In the genomic region with DNA sequence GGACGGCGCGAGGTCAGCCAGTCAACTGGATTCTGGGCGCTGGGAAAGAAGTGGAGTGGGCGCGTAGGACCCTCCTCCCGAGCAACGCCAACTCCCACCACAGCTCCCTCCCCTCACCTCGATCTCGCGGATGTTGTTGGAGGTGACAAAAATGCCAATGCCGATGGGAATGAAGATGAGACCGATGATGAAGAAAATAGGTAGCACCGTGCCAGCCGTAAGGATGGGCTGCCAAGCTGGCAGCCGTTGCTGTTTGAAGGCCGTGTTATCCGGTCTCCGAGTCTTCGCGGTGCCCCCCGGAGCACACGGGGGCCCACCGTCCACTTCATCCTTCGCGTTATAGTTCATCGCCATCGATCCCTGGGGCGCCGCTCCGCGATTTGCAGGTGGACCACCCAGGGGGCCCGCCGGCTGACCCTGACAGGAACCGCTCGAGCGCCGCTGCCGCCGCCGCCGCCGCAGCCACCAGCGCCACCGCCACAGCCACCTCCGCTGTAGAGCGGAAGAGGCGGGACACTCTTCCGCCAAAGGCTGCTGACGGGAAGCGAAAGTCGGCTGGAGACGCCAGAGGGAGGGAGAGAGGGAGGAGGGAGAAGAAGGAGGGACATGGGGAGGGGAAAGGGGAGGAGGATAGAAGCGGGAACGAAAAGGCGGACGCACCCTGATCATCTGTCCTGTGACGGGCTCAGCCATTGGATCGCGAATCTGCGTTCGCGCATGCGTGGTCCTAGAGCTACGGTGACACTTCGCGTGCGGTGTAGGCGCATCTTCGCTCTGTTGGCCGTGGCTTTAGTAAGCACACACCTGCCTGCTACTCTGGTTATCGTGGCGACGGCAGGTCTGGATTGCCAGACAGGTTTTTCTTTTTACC, we compare ENCODE assay signal across 8 cellular contexts. TPM values are rescaled to one million over a fixed set of nuclear protein-coding genes. Genes with fewer than 3 reads are reported as not detected.
DNase-seq lines count a peak whose midpoint lies in the region; FAIRE-seq and TF ChIP-seq lines count a peak whose summit lies in the region.

TSS of gene TMEM30A (minus strand) at position 508 of the 871 bp plus-strand sequence. CDS start at position 354, 154 bp downstream.

- H3K4me1 ChIP-seq in neuronal stem cell (ENCODE audit: control insufficient read depth in 2 of 2, insufficient read depth in 1 of 2, low read depth in 1 of 2, low read length in 2 of 2) = peaks cover 0 to 15% of the 10 kb centered on the region in 2 donors

- H3K4me1 Mint-ChIP-seq in HFFc6 (ENCODE audit: low read depth) = peaks cover 28% of the 10 kb centered on the region

- peak within 1 kb of the TSS; percentile 49 for H2BK5ac ChIP-seq in neuronal stem cell (ENCODE audit: low read length)

- no peak within 1 kb of the TSS for H4K91ac ChIP-seq in neuronal stem cell (ENCODE audit: low read depth, low read length, poor library complexity)

- no peaks in the 10 kb centered on the region for H3K27me3 Mint-ChIP-seq in HFFc6 (ENCODE audit: insufficient read depth)

- H3K9me3 ChIP-seq in neuronal stem cell (replicated peaks in 1 of 2; ENCODE audit: control insufficient read depth in 2 of 2, insufficient read depth in 1 of 2, low read depth in 1 of 2, low read length in 2 of 2) = no peaks in the 10 kb centered on the region

- peak within 1 kb of the TSS; percentile 84 for H3K9ac ChIP-seq in neuronal stem cell (ENCODE audit: low read depth, low read length, poor library complexity)

- no peaks in the 10 kb centered on the region; the same call in 1 of the 2 replicates for H3K36me3 Mint-ChIP-seq in HFFc6 (ENCODE audit: low read depth)

- no peak within 1 kb of the TSS for H2AK5ac ChIP-seq in neuronal stem cell (ENCODE audit: low read depth, low read length)

- in situ Hi-C loops in SK-MEL-5 (cut with HindIII; ENCODE audit: low pct_unique_long_range_greater_than_20kb, low sequenced_read_pairs) = no loop called here

- H3K4me2 ChIP-seq in neuronal stem cell (ENCODE audit: insufficient read depth, low read length, poor library complexity, severe bottlenecking) = peak within 1 kb of the TSS; percentile 51

- peak within 1 kb of the TSS; percentile 89 for H2AFZ ChIP-seq in neuronal stem cell (ENCODE audit: low read length)

- TF ChIP-seq CTCF in HFFc6 (IDR thresholded peaks at IDR 0.05) (peak; percentile 26; the same call in 1 of the 2 replicates), subcutaneous adipose tissue (IDR thresholded peaks at IDR 0.05; ENCODE audit: low read depth) (no peak)

- H3K27ac Mint-ChIP-seq in HFFc6 = no peak within 1 kb of the TSS

- H3K14ac ChIP-seq in neuronal stem cell (ENCODE audit: low read length) = no peak within 1 kb of the TSS

- no peaks in the 10 kb centered on the region for H3K27me3 ChIP-seq in neuronal stem cell (ENCODE audit: control insufficient read depth in 3 of 3, insufficient read depth in 3 of 3, low read depth in 1 of 3, low read length in 3 of 3)

- peaks cover 6% of the 10 kb centered on the region for H3K79me1 ChIP-seq in neuronal stem cell (ENCODE audit: low read depth, low read length)

- peak; percentile 86 for FAIRE-seq in frontal cortex (lab: Jason Lieb, UNC)

- H3K4ac ChIP-seq in neuronal stem cell (ENCODE audit: low read length) = no peak within 1 kb of the TSS

- no peak within 1 kb of the TSS for H3K4me3 Mint-ChIP-seq in HFFc6

- peak within 1 kb of the TSS; percentile 77 for H3K27ac ChIP-seq in neuronal stem cell (replicated peaks; ENCODE audit: low read length)

- no peaks in the 10 kb centered on the region for H3K9me3 Mint-ChIP-seq in HFFc6

- peak within 1 kb of the TSS; percentile 89 for H3K18ac ChIP-seq in neuronal stem cell (ENCODE audit: low read length)

- H2BK12ac ChIP-seq in neuronal stem cell (ENCODE audit: low read length) = no peak within 1 kb of the TSS

- DNase-seq in GM04504 (ENCODE audit: low read depth) (peak; percentile 99), HFFc6 (peak; percentile 99), NAMALWA (ENCODE audit: low spot score) (peak; percentile 99), SK-MEL-5 (ENCODE audit: low read depth, low spot score) (peak; percentile 99), frontal cortex (ENCODE audit: low spot score in 2 of 2) (peak; percentile 93 to 96), neuronal stem cell (ENCODE audit: low spot score) (peak; percentile 98)
- DNase-seq in activated naive CD4-positive, alpha-beta T cell treated with Interleukin-2 at 50 U/mL for 16 hours = peak; percentile 97

- no peak within 1 kb of the TSS for H4K8ac ChIP-seq in neuronal stem cell (ENCODE audit: low read depth, low read length)

- no CpG with 5 or more reads among the region's 74 CpGs for WGBS in neuronal stem cell (ENCODE audit: extremely low coverage in 2 of 2, insufficient read length in 2 of 2, insufficient replicate concordance in 1 of 2), 2 donors

- H3K4me3 ChIP-seq in neuronal stem cell (ENCODE audit: low read length in 2 of 2) = peak within 1 kb of the TSS; percentile 90 to 94

- H3K23ac ChIP-seq in neuronal stem cell (ENCODE audit: low read depth, low read length, poor library complexity) = peak within 1 kb of the TSS; percentile 48

- no peak within 1 kb of the TSS for H2BK15ac ChIP-seq in neuronal stem cell (ENCODE audit: low read length)

- H3K36me3 ChIP-seq in neuronal stem cell (replicated peaks in 1 of 2; ENCODE audit: control insufficient read depth in 2 of 2, insufficient read depth in 2 of 2, low read length in 2 of 2) = peaks cover 0 to under 1% of the 10 kb centered on the region in 2 donors

- no peak within 1 kb of the TSS for H2BK120ac ChIP-seq in neuronal stem cell (ENCODE audit: low read depth, low read length)

RNA-seq across cellular contexts. Expression of gene TMEM30A, which starts in this region (rescaled TPM):
- 100 to 1,000 TPM; 154 to 232 (median 192) TPM for total RNA-seq in HFFc6 (2021; fragmentation: NEBNext Ultra II Directional; extraction: Animal tissue kit (Norgen Biotek cat#: 25700))
- 58.0 and 62.1 TPM in 2 replicates for total RNA-seq in SK-MEL-5 (2014; rRNA removed; shearing (Covaris generic))
- 44.0 and 56.6 TPM in 2 replicates for polyA plus RNA-seq in SK-MEL-5 (2015; cell fraction: cytosol; rRNA removed)
- polyA plus RNA-seq in SK-MEL-5 (2015; cell fraction: nucleus; rRNA removed) = 41.9 and 46.7 TPM in 2 replicates
- total RNA-seq in frontal cortex (167 TPM), subcutaneous adipose tissue (10 to 100 TPM; 50.7 to 95.2 (median 89.2) TPM)
- 37.6 TPM for polyA plus RNA-seq in neuronal stem cell (2013, experiment 1 of 2)
- polyA plus RNA-seq in neuronal stem cell (2013, experiment 2 of 2) = 37.5 TPM

Comparison
In these comparisons a context has a peak if more than half of its experiments do, and no peak if none do; other contexts are left out.
1. Peak in every context shown above with its lines: DNase-seq, H3K4me3 ChIP-seq and H3K27ac ChIP-seq.